In the genomic region with DNA sequence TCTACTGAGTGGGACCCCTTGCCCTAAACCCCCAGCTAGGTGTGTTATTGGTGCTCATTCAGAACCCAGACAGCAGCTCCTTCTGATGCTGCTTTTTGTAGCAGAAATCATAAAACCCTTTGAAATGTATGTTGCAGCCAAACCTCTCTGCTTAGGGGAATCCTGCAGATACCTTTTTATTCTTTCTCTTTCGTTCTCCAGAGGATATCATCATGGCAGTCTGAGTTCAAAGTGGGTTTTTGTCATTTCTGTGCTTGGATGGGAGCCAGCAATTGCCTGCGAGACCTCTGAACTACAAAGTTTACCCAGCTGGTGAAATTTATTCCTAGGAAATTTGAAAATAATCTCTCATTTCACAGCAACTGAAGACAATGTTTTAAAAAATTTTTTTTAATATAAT, we compare ENCODE assay signal across 1 cellular context.
TF ChIP-seq lines count a peak whose summit lies in the region.

No MANE protein-coding gene starts in this region.

TF ChIP-seq in SK-N-SH, 30 proteins besides CTCF, POLR2A, EP300 and RAD21 (continued from another document):
- no peak for TF ChIP-seq GABPA (IDR thresholded peaks at IDR 0.05; ENCODE audit: low read depth)
TF ChIP-seq in SK-N-SH: peak in this region for 0.
